13 cellular contexts compared by ENCODE assay signal in the genomic region with DNA sequence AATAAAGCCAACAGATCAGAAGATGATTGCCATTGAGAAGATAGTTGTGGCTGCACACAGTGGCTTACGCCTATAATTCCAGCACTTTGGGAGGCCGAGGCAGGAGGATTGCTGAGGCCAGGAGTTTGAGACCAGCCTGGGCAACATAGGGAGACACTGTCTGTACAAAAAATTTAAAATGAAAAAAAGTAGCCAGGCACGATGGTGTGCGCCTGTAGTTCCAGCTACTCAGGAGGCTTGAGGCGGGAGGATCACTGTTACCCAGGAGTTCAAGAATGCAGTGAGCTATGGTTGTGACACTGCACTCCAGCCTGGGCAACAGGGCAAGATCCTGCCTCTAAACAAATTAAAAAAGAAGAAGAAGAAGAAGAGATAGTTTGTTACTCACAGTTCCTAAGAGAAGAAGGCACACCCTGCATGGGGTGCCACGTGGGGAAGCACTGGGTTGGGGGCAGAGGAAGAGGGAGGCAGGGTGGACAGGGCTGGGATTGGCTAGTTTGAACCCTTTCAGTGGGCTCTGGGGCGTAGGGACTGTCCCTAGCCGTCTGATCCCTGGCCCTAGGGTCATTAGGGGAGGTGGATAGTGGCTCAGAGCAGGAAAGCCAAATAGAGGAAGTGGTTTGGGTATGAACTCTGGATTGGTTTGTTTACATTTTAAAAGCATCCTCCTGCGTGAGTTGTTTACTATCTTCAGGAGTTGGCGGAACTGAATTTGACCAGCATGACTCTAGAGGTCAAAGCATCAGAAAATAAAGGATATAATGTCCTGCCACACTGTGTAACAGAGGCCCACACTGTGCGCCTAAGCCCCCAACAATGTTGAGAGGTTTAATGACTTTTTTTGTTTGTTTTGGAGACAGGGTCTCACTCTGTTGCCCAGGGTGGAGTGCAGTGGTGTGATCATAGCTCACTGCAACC.
A peak's percentile ranks its signal among the peaks of the same experiment; 100 is the strongest.
DNase-seq lines count a peak whose midpoint lies in the region; ATAC-seq and TF ChIP-seq lines count a peak whose summit lies in the region.
"Had no signal": no experiment of that assay in that cellular context is flagged by ENCODE, and none has a peak within 500 bp of the region (broad histone marks: within the 10 kb centered on the region; RNA-seq: fewer than 3 reads in every experiment).

No MANE protein-coding gene starts in this region.

- peaks cover 7% of the 10 kb centered on the region for H3K4me1 Mint-ChIP-seq in CD8-positive, alpha-beta T cell (ENCODE audit: low read depth)

- POLR2A ChIA-PET in CD8-positive, alpha-beta T cell (lab: Charles Lee), result no interaction called here
- POLR2A ChIA-PET in HEK293 (lab: Yijun Ruan, JAX), result no interaction called here

- no peaks in the 10 kb centered on the region for H3K27me3 ChIP-seq in CD8-positive, alpha-beta T cell (ENCODE audit: insufficient read depth, low read length)
- H3K27me3 ChIP-seq in SJSA1 (replicated peaks), result no peaks in the 10 kb centered on the region
- H3K27me3 ChIP-seq in lower lobe of right lung (ENCODE audit: low read depth), result no peaks in the 10 kb centered on the region
- H3K27me3 ChIP-seq in stomach, result no peaks in the 10 kb centered on the region
- no peaks in the 10 kb centered on the region for H3K27me3 ChIP-seq in spleen (replicated peaks in 1 of 7)
- H3K27me3 ChIP-seq: body of pancreas, Peyer's patch had no signal

- no peak for ATAC-seq in CD8-positive, alpha-beta T cell
- peak; percentile 41 to 47 for ATAC-seq in lower lobe of right lung
- ATAC-seq: body of pancreas had no signal

- peak overlapping the region; percentile 1 for H3K27ac Mint-ChIP-seq in CD8-positive, alpha-beta T cell

- intact Hi-C loops in CD8-positive, alpha-beta T cell (cut with DNase I, micrococcal nuclease), result no loop called here
- intact Hi-C loops in lower lobe of right lung (cut with DNase I) (no loop called here), stomach (cut with DNase I; ENCODE audit: low total_unique reads) (no loop called here), spleen (cut with DNase I; ENCODE audit: low total_unique reads) (no loop called here)

- no peak for DNase-seq in CD8-positive, alpha-beta T cell
- DNase-seq in SJSA1 (ENCODE audit: low read depth in 1 of 2, low spot score in 2 of 2) (peak in 1 of 2 experiments; percentile 47), lower lobe of right lung (no peak), DMS79 treated with DMSO at 0.1 percent for 48 hours (lab: John Stamatoyannopoulos, UW) (no peak), stomach (no peak), NCI-H2107 (lab: John Stamatoyannopoulos, UW) (no peak), spleen (no peak)
- DNase-seq: body of pancreas; Peyer's patch; small intestine; stimulated activated naive CD4-positive, alpha-beta T cell treated with Interleukin-2 at 50 U/mL for 16 hours had no signal

- no peak overlapping the region for H3K27ac ChIP-seq in CD8-positive, alpha-beta T cell (ENCODE audit: low read depth, low read length)
- H3K27ac ChIP-seq in HEK293 (ENCODE audit: extremely low read depth, low read depth, low read length) (no peak overlapping the region), SJSA1 (peak overlapping the region; percentile 67), lower lobe of right lung (no peak overlapping the region), stomach (peak overlapping the region in 1 of 5 donors; percentile 60), spleen (peak overlapping the region in 1 of 8 donors; percentile 29)
- H3K27ac ChIP-seq: body of pancreas had no signal

- TF ChIP-seq CTCF in CD8-positive, alpha-beta T cell (IDR thresholded peaks at IDR 0.05), result no peak
- no peak for TF ChIP-seq CTCF in HEK293 (tag by site-specific recombination; IDR thresholded peaks at IDR 0.05)
- no peak for TF ChIP-seq CTCF in lower lobe of right lung (IDR thresholded peaks at IDR 0.05)
- no peak for TF ChIP-seq CTCF in stomach (IDR thresholded peaks at IDR 0.05)
- no peak for TF ChIP-seq CTCF in spleen (IDR thresholded peaks at IDR 0.05 in 8 of 11, conservative IDR thresholded peaks at IDR 0.05 in 3 of 11)

- no peaks in the 10 kb centered on the region for H3K36me3 ChIP-seq in CD8-positive, alpha-beta T cell (ENCODE audit: insufficient read depth, low read length)
- H3K36me3 ChIP-seq in HEK293 (ENCODE audit: control insufficient read depth in 2 of 2, insufficient read depth in 1 of 2, low read length in 2 of 2) (no peaks in the 10 kb centered on the region), SJSA1 (no peaks in the 10 kb centered on the region), lower lobe of right lung (no peaks in the 10 kb centered on the region), stomach (no peaks in the 10 kb centered on the region), spleen (no peaks in the 10 kb centered on the region)
- H3K36me3 ChIP-seq: Peyer's patch had no signal

- CTCF ChIA-PET in CD8-positive, alpha-beta T cell (lab: Charles Lee), result interaction anchor here (1.2 kb wide), 1 partner anchor 20 kb away, joined by 6 read pairs; no protein-coding TSS in a partner anchor
- CTCF ChIA-PET in HEK293 (lab: Yijun Ruan, JAX), result no interaction called here

- no peaks in the 10 kb centered on the region for H3K9me3 Mint-ChIP-seq in CD8-positive, alpha-beta T cell

- H3K9me3 ChIP-seq in CD8-positive, alpha-beta T cell (ENCODE audit: low read length), result no peaks in the 10 kb centered on the region
- H3K9me3 ChIP-seq in HEK293 (ENCODE audit: control insufficient read depth, insufficient read depth, low read depth, low read length), result no peaks in the 10 kb centered on the region
- no peaks in the 10 kb centered on the region for H3K9me3 ChIP-seq in SJSA1 (replicated peaks)
- H3K9me3 ChIP-seq in lower lobe of right lung, result no peaks in the 10 kb centered on the region
- no peaks in the 10 kb centered on the region for H3K9me3 ChIP-seq in stomach
- peaks cover 0 to 3% (median 0%) of the 10 kb centered on the region in 8 donors for H3K9me3 ChIP-seq in spleen
- H3K9me3 ChIP-seq: body of pancreas, Peyer's patch had no signal

- no peak overlapping the region for H3K4me3 Mint-ChIP-seq in CD8-positive, alpha-beta T cell

- no peak for TF ChIP-seq EP300 in stomach (IDR thresholded peaks at IDR 0.05)

- WGBS in stomach, 5 donors, result 54 to 61% (median 56%) methylated on average over 11 of the region's 11 CpGs
- WGBS in spleen, 5 donors, result 54 to 60% (median 58%) methylated on average over 11 of the region's 11 CpGs

- H3K36me3 Mint-ChIP-seq in CD8-positive, alpha-beta T cell, result no peaks in the 10 kb centered on the region

- no peak overlapping the region for H3K4me3 ChIP-seq in CD8-positive, alpha-beta T cell (ENCODE audit: low read depth, low read length)
- H3K4me3 ChIP-seq in HEK293 (ENCODE audit: low read depth, low read length), result no peak overlapping the region
- no peak overlapping the region for H3K4me3 ChIP-seq in SJSA1
- H3K4me3 ChIP-seq in lower lobe of right lung, result no peak overlapping the region
- H3K4me3 ChIP-seq in stomach, result no peak overlapping the region
- no peak overlapping the region for H3K4me3 ChIP-seq in spleen
- H3K4me3 ChIP-seq: body of pancreas, lung, Peyer's patch had no signal

- H3K27me3 Mint-ChIP-seq in CD8-positive, alpha-beta T cell (ENCODE audit: low read depth), result no peaks in the 10 kb centered on the region

- TF ChIP-seq POLR2A in stomach (IDR thresholded peaks at IDR 0.05) (no peak), spleen (IDR thresholded peaks at IDR 0.05) (no peak)

- H3K4me1 ChIP-seq in CD8-positive, alpha-beta T cell (ENCODE audit: insufficient read depth, low read length), result no peaks in the 10 kb centered on the region
- H3K4me1 ChIP-seq in HEK293 (ENCODE audit: control insufficient read depth, insufficient read depth, low read length) (peaks cover 2% of the 10 kb centered on the region; the same call in 1 of the 2 replicates), SJSA1 (replicated peaks) (peaks cover 35% of the 10 kb centered on the region), lower lobe of right lung (no peaks in the 10 kb centered on the region), stomach (no peaks in the 10 kb centered on the region), spleen (peaks cover 0 to 14% (median 4%) of the 10 kb centered on the region in 6 donors)
- H3K4me1 ChIP-seq: body of pancreas, Peyer's patch had no signal

TF ChIP-seq in HEK293, 187 proteins besides CTCF, POLR2A, EP300 and RAD21:
- TF ChIP-seq ZNF266 (tag by site-specific recombination; IDR thresholded peaks at IDR 0.05; ENCODE audit: low read depth) (peak; percentile 61; the same call in 1 of the 2 replicates), ZNF629 (tag by site-specific recombination; IDR thresholded peaks at IDR 0.05) (no peak)
